In genomic region chr1:27876341-27877114, GRCh38 we compare ENCODE assay signal across 13 cellular contexts. TPM values are rescaled to one million over a fixed set of nuclear protein-coding genes. Genes with fewer than 3 reads are reported as not detected.
A peak's percentile ranks its signal among the peaks of the same experiment; 100 is the strongest.
DNase-seq lines count a peak whose midpoint lies in the region; ATAC-seq and TF ChIP-seq lines count a peak whose summit lies in the region.
"Had no signal": no experiment of that assay in that cellular context is flagged by ENCODE, and none has a peak within 500 bp of the region (broad histone marks: within the 10 kb centered on the region; RNA-seq: fewer than 3 reads in every experiment).

No MANE protein-coding gene starts in this region.

- no peak for TF ChIP-seq CTCF in CD14-positive monocyte (IDR thresholded peaks at IDR 0.05)
- TF ChIP-seq CTCF in GM12865 (IDR thresholded peaks at IDR 0.05; ENCODE audit: insufficient read depth, low read depth, low read length, missing control alignments), result no peak
- TF ChIP-seq CTCF in neutrophil (IDR thresholded peaks at IDR 0.05), result no peak

- H3K27me3 Mint-ChIP-seq in CD14-positive monocyte (ENCODE audit: low read depth in 3 of 3), result peaks cover 0 to 2% (median 1%) of the 10 kb centered on the region in 3 donors

- no peaks in the 10 kb centered on the region for H3K9me3 ChIP-seq in neutrophil
- H3K9me3 ChIP-seq: SJSA1 had no signal

- peak overlapping the region; percentile 56 to 71 for H3K4me3 Mint-ChIP-seq in CD14-positive monocyte

- peaks cover 62 to 75% of the 10 kb centered on the region in 2 experiments for H3K4me1 ChIP-seq in neutrophil (ENCODE audit: control insufficient read depth in 1 of 2, insufficient read depth in 1 of 2, low read depth in 1 of 2, low read length in 1 of 2)

- H3K27ac ChIP-seq in cingulate gyrus (ENCODE audit: low read depth, low read length) (peak overlapping the region; percentile 79), neutrophil (peak overlapping the region; percentile 97)
- H3K27ac ChIP-seq: SJSA1 had no signal

- intact Hi-C loops in CD14-positive monocyte (cut with micrococcal nuclease), result no loop called here

- H3K27me3 ChIP-seq in neutrophil, result no peaks in the 10 kb centered on the region
- H3K27me3 ChIP-seq: SJSA1 had no signal

- H3K9me3 Mint-ChIP-seq in CD14-positive monocyte, result peaks cover 0 to 4% (median 2%) of the 10 kb centered on the region in 7 donors

- DNase-seq in CD14-positive monocyte (ENCODE audit: low spot score) (no peak), GM12865 (ENCODE audit: low read depth) (no peak)
- DNase-seq in activated CD4-positive, CD25-positive, alpha-beta regulatory T cell (lab: John Stamatoyannopoulos, UW), result no peak
- DNase-seq: KG1; NCI-H187; NCI-H748 treated with DMSO at 0.1 percent for 48 hours; stimulated activated CD4-positive, alpha-beta T cell treated with anti-CD3 and anti-CD28 coated beads, Interleukin-2, amount 100 ng/mL, for 48 hours had no signal

- peaks cover 65% of the 10 kb centered on the region for H3K4me1 Mint-ChIP-seq in CD14-positive monocyte

- peaks cover 61 to 79% of the 10 kb centered on the region in 2 donors for H3K36me3 Mint-ChIP-seq in CD14-positive monocyte

- H3K36me3 ChIP-seq in neutrophil, result peaks cover 72% of the 10 kb centered on the region
- H3K36me3 ChIP-seq: SJSA1 had no signal

- ATAC-seq in GM18498 (IDR thresholded peaks at IDR 0.05; ENCODE audit: unreplicated experiment), result no peak
- ATAC-seq in esophagus mucosa, result no peak

- peak overlapping the region; percentile 90 to 99 (median 99) for H3K27ac Mint-ChIP-seq in CD14-positive monocyte

- peak overlapping the region; percentile 63 for H3K4me3 ChIP-seq in GM12865 (ENCODE audit: low read depth, low read length)
- H3K4me3 ChIP-seq in neutrophil (ENCODE audit: low read depth in 1 of 2, low read length in 1 of 2), result peak overlapping the region; percentile 34 to 88
- H3K4me3 ChIP-seq: SJSA1 had no signal

RNA-seq across cellular contexts. Expression of gene THEMIS2, which starts 4.2 kb away (rescaled TPM):
- polyA plus RNA-seq in CD14-positive monocyte, result 100 to 1,000 TPM; 306 to 344 TPM
- total RNA-seq in esophagus mucosa, result 5.3 TPM

RNA-seq across cellular contexts. Expression of gene RPA2, which starts 37.8 kb away (rescaled TPM):
- 100 to 1,000 TPM in 1 of 2 donors, 10 to 100 TPM in 1; 67.3 to 106 TPM for polyA plus RNA-seq in CD14-positive monocyte
- 18.8 TPM for total RNA-seq in esophagus mucosa

RNA-seq across cellular contexts. Expression of gene PPP1R8, which starts 45.9 kb away (rescaled TPM):
- polyA plus RNA-seq in CD14-positive monocyte, result 10 to 100 TPM; 21.4 to 23.9 TPM
- 30.0 TPM for total RNA-seq in esophagus mucosa

RNA-seq across cellular contexts. Expression of gene SMPDL3B, which starts 58.3 kb away (rescaled TPM):
- polyA plus RNA-seq in CD14-positive monocyte, result under 1 TPM in 1 of 2 donors, not detected in 1; 0.13 TPM
- 1.8 TPM for total RNA-seq in esophagus mucosa
- total RNA-seq: fibroblast of villous mesenchyme had no signal
